9 cellular contexts compared by ENCODE assay signal in genomic region chr7:20299647-20300312, GRCh38. TPM values are rescaled to one million over a fixed set of nuclear protein-coding genes. Genes with fewer than 3 reads are reported as not detected.
DNase-seq lines count a peak whose midpoint lies in the region; ATAC-seq and TF ChIP-seq lines count a peak whose summit lies in the region.
"Had no signal": no experiment of that assay in that cellular context is flagged by ENCODE, and none has a peak within 500 bp of the region (broad histone marks: within the 10 kb centered on the region; RNA-seq: fewer than 3 reads in every experiment).

No MANE protein-coding gene starts in this region.

- no peaks in the 10 kb centered on the region for H3K9me3 ChIP-seq in esophagus muscularis mucosa
- H3K9me3 ChIP-seq in gastroesophageal sphincter: no peaks in the 10 kb centered on the region

- intact Hi-C loops in esophagus muscularis mucosa (cut with DNase I): no loop called here

- WGBS in esophagus muscularis mucosa: 87% methylated on average over 6 of the region's 6 CpGs
- 77 to 83% methylated on average over 2 to 5 of the region's 6 CpGs for WGBS in gastroesophageal sphincter (ENCODE audit: low coverage in 1 of 2), 2 donors

- no peak for TF ChIP-seq CTCF in NB4 (IDR thresholded peaks at IDR 0.05; ENCODE audit: low read depth, low read length)
- TF ChIP-seq CTCF in esophagus muscularis mucosa (IDR thresholded peaks at IDR 0.05): no peak
- no peak for TF ChIP-seq CTCF in gastroesophageal sphincter (IDR thresholded peaks at IDR 0.05)

- ATAC-seq in GM18858 (IDR thresholded peaks at IDR 0.05; ENCODE audit: unreplicated experiment): peak; percentile 63
- ATAC-seq in HG02571 (IDR thresholded peaks at IDR 0.05; ENCODE audit: unreplicated experiment): peak; percentile 45
- no peak for ATAC-seq in gastroesophageal sphincter
- no peak for ATAC-seq in activated CD4-positive, CD25-positive, alpha-beta regulatory T cell treated with anti-CD3 and anti-CD28 coated beads, Interleukin-2, amount 50 U/mL, for 24 hours

- H3K27me3 ChIP-seq in esophagus muscularis mucosa (no peaks in the 10 kb centered on the region), gastroesophageal sphincter (no peaks in the 10 kb centered on the region)

- H3K27ac ChIP-seq in esophagus muscularis mucosa (replicated peaks in 1 of 4) (peak overlapping the region in 1 of 4 donors; percentile 26), gastroesophageal sphincter (no peak overlapping the region)

- no peak for TF ChIP-seq POLR2A in NB4 (IDR thresholded peaks at IDR 0.05; ENCODE audit: extremely low read depth, insufficient read length)
- no peak for TF ChIP-seq POLR2A in esophagus muscularis mucosa (IDR thresholded peaks at IDR 0.05; ENCODE audit: low read depth)
- TF ChIP-seq POLR2A in gastroesophageal sphincter (IDR thresholded peaks at IDR 0.05): no peak

- TF ChIP-seq EP300 in esophagus muscularis mucosa (IDR thresholded peaks at IDR 0.05) (no peak), gastroesophageal sphincter (IDR thresholded peaks at IDR 0.05) (no peak)

- H3K36me3 ChIP-seq in esophagus muscularis mucosa (no peaks in the 10 kb centered on the region), gastroesophageal sphincter (no peaks in the 10 kb centered on the region)

- DNase-seq in NB4 (ENCODE audit: low read depth) (peak; percentile 57), myocyte (ENCODE audit: low read depth) (peak; percentile 62), esophagus muscularis mucosa (ENCODE audit: extremely low spot score) (no peak), SW480 (ENCODE audit: low spot score) (no peak)
- DNase-seq: activated naive CD4-positive, alpha-beta T cell treated with anti-CD3 and anti-CD28 coated beads for 36 hours had no signal

- H3K4me1 ChIP-seq in esophagus muscularis mucosa (peaks cover 0 to 15% (median 10%) of the 10 kb centered on the region in 4 donors), gastroesophageal sphincter (no peaks in the 10 kb centered on the region)

- H3K4me3 ChIP-seq in NB4 (ENCODE audit: low read depth, low read length) (no peak overlapping the region), esophagus muscularis mucosa (peak overlapping the region in 1 of 4 donors; percentile 35), gastroesophageal sphincter (no peak overlapping the region)

RNA-seq across cellular contexts. Expression of gene ITGB8, which starts 30.9 kb away (rescaled TPM):
- 19.7 and 23.6 TPM in 2 replicates for total RNA-seq in myocyte
- 3.3 TPM for polyA plus RNA-seq in myocyte (2012)
- 10 to 100 TPM; 19.5 to 30.4 (median 21.5) TPM for total RNA-seq in esophagus muscularis mucosa
- 10 to 100 TPM; 16.2 to 34.2 (median 27.1) TPM for total RNA-seq in gastroesophageal sphincter
- total RNA-seq: activated naive CD4-positive, alpha-beta T cell treated with anti-CD3 and anti-CD28 coated beads for 36 hours had no signal

Comparison
In these comparisons a context has a peak if more than half of its experiments do, and no peak if none do; other contexts are left out.
1. ATAC-seq: peak in GM18858 (single experiment) and HG02571 (single experiment); none in gastroesophageal sphincter (single experiment) and activated CD4-positive, CD25-positive, alpha-beta regulatory T cell treated with anti-CD3 and anti-CD28 coated beads, Interleukin-2, amount 50 U/mL, for 24 hours (0 of 2).
2. DNase-seq: peak in NB4 (single experiment) and myocyte (single experiment); none in esophagus muscularis mucosa (single experiment) and SW480 (single experiment).